In the genomic region with DNA sequence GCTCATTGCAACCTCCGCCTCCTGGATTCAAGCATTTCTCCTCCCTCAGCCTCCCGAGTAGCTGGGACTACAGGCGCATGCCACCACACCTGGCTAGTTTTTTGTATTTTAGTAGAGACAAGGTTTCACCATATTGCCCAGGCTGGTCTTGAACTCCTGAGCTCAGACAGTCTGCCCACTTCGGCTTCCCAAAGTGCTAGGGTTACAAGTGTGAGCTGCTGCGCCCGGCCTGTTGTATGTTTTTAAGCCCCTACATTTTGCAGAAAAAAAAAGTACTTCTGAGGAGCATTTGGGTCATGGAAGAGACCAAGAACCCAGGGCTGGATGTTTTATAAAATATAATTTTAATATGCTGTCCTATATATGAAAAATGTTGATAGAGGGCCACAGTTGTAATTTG, we compare ENCODE assay signal across 2 cellular contexts. TPM values are rescaled to one million over a fixed set of nuclear protein-coding genes. Genes with fewer than 3 reads are reported as not detected.
"Had no signal": no experiment of that assay in that cellular context is flagged by ENCODE, and none has a peak within 500 bp of the region (broad histone marks: within the 10 kb centered on the region; RNA-seq: fewer than 3 reads in every experiment).

No MANE protein-coding gene starts in this region.

RNA-seq across cellular contexts. Expression of a gene that starts 15.2 kb away (rescaled TPM):
- total RNA-seq: esophagus mucosa, frontal cortex had no signal
